In the genomic region with DNA sequence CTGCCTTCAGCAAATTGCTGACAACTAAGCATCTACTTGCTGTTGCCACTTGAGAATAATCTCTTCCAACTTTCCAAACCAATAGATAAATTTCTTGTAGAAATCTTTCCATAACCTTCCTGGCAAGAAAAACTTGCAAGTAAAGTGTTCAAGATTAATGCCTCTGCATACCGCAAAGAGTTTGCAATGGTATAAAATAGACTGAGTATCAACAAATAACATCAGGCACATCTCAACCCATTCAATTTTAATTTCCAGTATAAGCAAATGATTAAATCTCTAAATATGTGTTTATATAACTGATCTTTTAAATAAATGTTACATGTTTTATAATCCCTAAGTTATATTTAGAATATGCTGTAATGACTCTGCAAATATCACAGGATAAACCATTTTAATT, we compare ENCODE assay signal across 6 cellular contexts.
"Had no signal": no experiment of that assay in that cellular context is flagged by ENCODE, and none has a peak within 500 bp of the region (broad histone marks: within the 10 kb centered on the region; RNA-seq: fewer than 3 reads in every experiment).

No MANE protein-coding gene starts in this region.

- H3K4me3 ChIP-seq: K562 had no signal

- DNase-seq: KBM-7, KG1 had no signal

- H3K4me2 ChIP-seq: KMS-11 had no signal

- H3K9ac ChIP-seq: KMS-11 had no signal

- ATAC-seq: HepG2, K562 had no signal

- H3K27ac ChIP-seq: HL-60, KMS-11 had no signal
